Comparison of ENCODE assay signal across 1 cellular context in the genomic region with DNA sequence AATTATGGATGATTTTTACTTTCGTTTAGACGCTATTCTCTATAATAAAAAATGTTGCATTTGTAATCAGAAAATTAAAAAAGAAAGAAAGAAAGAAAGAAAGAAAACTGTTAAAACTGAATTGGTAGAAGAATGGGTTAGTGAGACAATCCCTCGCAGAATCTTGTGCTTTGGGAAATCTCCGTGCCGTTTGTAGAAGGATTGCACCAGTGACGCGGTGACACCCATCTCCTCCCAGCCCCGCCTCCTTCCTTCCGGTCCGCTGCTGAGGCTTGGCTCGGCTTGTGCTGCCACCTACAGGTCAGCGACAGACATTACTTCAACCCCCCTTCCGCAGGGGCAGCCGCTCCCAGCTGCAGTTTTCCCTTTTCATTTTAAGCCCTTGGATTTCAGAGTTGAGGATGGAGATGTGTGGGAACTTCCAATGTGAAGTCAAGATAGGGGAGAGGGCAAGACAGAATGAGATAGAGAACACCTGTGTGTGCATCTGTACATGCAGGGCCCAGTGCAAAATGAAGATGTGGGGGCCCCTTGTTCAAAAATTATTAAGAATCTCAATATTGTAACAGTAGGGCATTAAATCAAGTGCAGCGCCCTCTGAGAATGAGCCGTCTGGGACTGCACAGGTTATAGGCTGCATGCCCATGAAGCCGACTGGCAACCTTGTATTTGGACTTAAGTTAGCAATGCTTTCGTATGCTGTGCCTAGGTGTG.
A peak's percentile ranks its signal among the peaks of the same experiment; 100 is the strongest.
TF ChIP-seq lines count a peak whose summit lies in the region.

No MANE protein-coding gene starts in this region.

TF ChIP-seq in GM12878, 131 proteins besides CTCF, POLR2A, EP300 and RAD21 (continues in another document):
- peak in 1 of 2 experiments; percentile 40; a peak in 1 of 4 replicates for TF ChIP-seq ETV6 (conservative IDR thresholded peaks at IDR 0.05 in 1 of 2, IDR thresholded peaks at IDR 0.05 in 1 of 2; ENCODE audit: borderline replicate concordance in 1 of 2, low read depth in 1 of 2)
- TF ChIP-seq ZBTB11 (CRISPR knock-in tag; IDR thresholded peaks at IDR 0.05), result no peak
- TF ChIP-seq ZNF622 (IDR thresholded peaks at IDR 0.05), result no peak
- peak; percentile 61; the same call in 1 of the 2 replicates for TF ChIP-seq SMARCA5 (IDR thresholded peaks at IDR 0.05)
- TF ChIP-seq, protein P1, sequence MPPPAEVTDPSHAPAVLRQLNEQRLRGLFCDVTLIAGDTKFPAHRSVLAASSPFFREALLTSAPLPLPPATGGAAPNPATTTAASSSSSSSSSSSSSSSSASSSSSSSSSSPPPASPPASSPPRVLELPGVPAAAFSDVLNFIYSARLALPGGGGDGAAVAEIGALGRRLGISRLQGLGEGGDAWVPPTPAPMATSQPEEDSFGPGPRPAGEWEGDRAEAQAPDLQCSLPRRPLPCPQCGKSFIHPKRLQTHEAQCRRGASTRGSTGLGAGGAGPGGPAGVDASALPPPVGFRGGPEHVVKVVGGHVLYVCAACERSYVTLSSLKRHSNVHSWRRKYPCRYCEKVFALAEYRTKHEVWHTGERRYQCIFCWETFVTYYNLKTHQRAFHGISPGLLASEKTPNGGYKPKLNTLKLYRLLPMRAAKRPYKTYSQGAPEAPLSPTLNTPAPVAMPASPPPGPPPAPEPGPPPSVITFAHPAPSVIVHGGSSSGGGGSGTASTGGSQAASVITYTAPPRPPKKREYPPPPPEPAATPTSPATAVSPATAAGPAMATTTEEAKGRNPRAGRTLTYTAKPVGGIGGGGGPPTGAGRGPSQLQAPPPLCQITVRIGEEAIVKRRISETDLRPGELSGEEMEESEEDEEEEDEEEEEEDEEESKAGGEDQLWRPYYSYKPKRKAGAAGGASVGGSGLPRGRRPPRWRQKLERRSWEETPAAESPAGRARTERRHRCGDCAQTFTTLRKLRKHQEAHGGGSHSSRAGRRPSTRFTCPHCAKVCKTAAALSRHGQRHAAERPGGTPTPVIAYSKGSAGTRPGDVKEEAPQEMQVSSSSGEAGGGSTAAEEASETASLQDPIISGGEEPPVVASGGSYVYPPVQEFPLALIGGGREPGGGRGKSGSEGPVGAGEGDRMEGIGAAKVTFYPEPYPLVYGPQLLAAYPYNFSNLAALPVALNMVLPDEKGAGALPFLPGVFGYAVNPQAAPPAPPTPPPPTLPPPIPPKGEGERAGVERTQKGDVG (CRISPR knock-in tag; IDR thresholded peaks at IDR 0.05), result no peak
- peak; percentile 97 for TF ChIP-seq ELK1 (IDR thresholded peaks at IDR 0.05; ENCODE audit: low read depth, low read length)
- TF ChIP-seq RCOR1 (conservative IDR thresholded peaks at IDR 0.05; ENCODE audit: low read depth, low read length), result 0 out of 2 replicates have a peak, but pooled peaks have one; percentile 45
- 0 out of 2 replicates have a peak, but pooled peaks have one; percentile 24 for TF ChIP-seq MLLT1 (IDR thresholded peaks at IDR 0.05)
- TF ChIP-seq BMI1 (IDR thresholded peaks at IDR 0.05; ENCODE audit: borderline replicate concordance), result no peak
- 0 out of 2 replicates have a peak, but pooled peaks have one; percentile 45 for TF ChIP-seq RB1 (IDR thresholded peaks at IDR 0.05; ENCODE audit: borderline replicate concordance)
- peak; percentile 96 for TF ChIP-seq SMC3 (IDR thresholded peaks at IDR 0.05; ENCODE audit: borderline replicate concordance, low read length)
- TF ChIP-seq, protein P2, sequence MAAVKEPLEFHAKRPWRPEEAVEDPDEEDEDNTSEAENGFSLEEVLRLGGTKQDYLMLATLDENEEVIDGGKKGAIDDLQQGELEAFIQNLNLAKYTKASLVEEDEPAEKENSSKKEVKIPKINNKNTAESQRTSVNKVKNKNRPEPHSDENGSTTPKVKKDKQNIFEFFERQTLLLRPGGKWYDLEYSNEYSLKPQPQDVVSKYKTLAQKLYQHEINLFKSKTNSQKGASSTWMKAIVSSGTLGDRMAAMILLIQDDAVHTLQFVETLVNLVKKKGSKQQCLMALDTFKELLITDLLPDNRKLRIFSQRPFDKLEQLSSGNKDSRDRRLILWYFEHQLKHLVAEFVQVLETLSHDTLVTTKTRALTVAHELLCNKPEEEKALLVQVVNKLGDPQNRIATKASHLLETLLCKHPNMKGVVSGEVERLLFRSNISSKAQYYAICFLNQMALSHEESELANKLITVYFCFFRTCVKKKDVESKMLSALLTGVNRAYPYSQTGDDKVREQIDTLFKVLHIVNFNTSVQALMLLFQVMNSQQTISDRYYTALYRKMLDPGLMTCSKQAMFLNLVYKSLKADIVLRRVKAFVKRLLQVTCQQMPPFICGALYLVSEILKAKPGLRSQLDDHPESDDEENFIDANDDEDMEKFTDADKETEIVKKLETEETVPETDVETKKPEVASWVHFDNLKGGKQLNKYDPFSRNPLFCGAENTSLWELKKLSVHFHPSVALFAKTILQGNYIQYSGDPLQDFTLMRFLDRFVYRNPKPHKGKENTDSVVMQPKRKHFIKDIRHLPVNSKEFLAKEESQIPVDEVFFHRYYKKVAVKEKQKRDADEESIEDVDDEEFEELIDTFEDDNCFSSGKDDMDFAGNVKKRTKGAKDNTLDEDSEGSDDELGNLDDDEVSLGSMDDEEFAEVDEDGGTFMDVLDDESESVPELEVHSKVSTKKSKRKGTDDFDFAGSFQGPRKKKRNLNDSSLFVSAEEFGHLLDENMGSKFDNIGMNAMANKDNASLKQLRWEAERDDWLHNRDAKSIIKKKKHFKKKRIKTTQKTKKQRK (IDR thresholded peaks at IDR 0.05; ENCODE audit: low read depth, low read length), result no peak
- peak; percentile 40; the same call in 1 of the 3 replicates for TF ChIP-seq POU2F2 (IDR thresholded peaks at IDR 0.05; ENCODE audit: borderline replicate concordance, low read depth, low read length)
- TF ChIP-seq, protein P3, sequence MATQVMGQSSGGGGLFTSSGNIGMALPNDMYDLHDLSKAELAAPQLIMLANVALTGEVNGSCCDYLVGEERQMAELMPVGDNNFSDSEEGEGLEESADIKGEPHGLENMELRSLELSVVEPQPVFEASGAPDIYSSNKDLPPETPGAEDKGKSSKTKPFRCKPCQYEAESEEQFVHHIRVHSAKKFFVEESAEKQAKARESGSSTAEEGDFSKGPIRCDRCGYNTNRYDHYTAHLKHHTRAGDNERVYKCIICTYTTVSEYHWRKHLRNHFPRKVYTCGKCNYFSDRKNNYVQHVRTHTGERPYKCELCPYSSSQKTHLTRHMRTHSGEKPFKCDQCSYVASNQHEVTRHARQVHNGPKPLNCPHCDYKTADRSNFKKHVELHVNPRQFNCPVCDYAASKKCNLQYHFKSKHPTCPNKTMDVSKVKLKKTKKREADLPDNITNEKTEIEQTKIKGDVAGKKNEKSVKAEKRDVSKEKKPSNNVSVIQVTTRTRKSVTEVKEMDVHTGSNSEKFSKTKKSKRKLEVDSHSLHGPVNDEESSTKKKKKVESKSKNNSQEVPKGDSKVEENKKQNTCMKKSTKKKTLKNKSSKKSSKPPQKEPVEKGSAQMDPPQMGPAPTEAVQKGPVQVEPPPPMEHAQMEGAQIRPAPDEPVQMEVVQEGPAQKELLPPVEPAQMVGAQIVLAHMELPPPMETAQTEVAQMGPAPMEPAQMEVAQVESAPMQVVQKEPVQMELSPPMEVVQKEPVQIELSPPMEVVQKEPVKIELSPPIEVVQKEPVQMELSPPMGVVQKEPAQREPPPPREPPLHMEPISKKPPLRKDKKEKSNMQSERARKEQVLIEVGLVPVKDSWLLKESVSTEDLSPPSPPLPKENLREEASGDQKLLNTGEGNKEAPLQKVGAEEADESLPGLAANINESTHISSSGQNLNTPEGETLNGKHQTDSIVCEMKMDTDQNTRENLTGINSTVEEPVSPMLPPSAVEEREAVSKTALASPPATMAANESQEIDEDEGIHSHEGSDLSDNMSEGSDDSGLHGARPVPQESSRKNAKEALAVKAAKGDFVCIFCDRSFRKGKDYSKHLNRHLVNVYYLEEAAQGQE (IDR thresholded peaks at IDR 0.05; ENCODE audit: low read depth, low read length), result no peak
- no peak for TF ChIP-seq IKZF2 (IDR thresholded peaks at IDR 0.05)
- 0 out of 2 replicates have a peak, but pooled peaks have one; percentile 35 for TF ChIP-seq GABPA (IDR thresholded peaks at IDR 0.05; ENCODE audit: low read depth)
- TF ChIP-seq ASH2L (IDR thresholded peaks at IDR 0.05; ENCODE audit: borderline replicate concordance, low read depth), result no peak
- TF ChIP-seq MTA2 (IDR thresholded peaks at IDR 0.05; ENCODE audit: low read depth), result no peak
- TF ChIP-seq BACH1 (IDR thresholded peaks at IDR 0.05; ENCODE audit: borderline replicate concordance), result no peak
- TF ChIP-seq SREBF2 (IDR thresholded peaks at IDR 0.05; ENCODE audit: low read length), result no peak
- peak; percentile 66 for TF ChIP-seq SP1 (IDR thresholded peaks at IDR 0.05; ENCODE audit: low read depth, low read length)
- TF ChIP-seq, protein P4, sequence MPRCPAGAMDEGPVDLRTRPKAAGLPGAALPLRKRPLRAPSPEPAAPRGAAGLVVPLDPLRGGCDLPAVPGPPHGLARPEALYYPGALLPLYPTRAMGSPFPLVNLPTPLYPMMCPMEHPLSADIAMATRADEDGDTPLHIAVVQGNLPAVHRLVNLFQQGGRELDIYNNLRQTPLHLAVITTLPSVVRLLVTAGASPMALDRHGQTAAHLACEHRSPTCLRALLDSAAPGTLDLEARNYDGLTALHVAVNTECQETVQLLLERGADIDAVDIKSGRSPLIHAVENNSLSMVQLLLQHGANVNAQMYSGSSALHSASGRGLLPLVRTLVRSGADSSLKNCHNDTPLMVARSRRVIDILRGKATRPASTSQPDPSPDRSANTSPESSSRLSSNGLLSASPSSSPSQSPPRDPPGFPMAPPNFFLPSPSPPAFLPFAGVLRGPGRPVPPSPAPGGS (IDR thresholded peaks at IDR 0.05; ENCODE audit: borderline replicate concordance, insufficient read depth, low read depth, low read length, poor library complexity, severe bottlenecking), result no peak
- peak; percentile 36; the same call in 1 of the 2 replicates for TF ChIP-seq ATF7 (IDR thresholded peaks at IDR 0.05; ENCODE audit: low read depth)
- peak; percentile 43; the same call in 1 of the 2 replicates for TF ChIP-seq NBN (IDR thresholded peaks at IDR 0.05)
- no peak for TF ChIP-seq MYB (IDR thresholded peaks at IDR 0.05; ENCODE audit: borderline replicate concordance, low read depth, low read length)
- TF ChIP-seq, protein P5, sequence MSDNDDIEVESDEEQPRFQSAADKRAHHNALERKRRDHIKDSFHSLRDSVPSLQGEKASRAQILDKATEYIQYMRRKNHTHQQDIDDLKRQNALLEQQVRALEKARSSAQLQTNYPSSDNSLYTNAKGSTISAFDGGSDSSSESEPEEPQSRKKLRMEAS (IDR thresholded peaks at IDR 0.05; ENCODE audit: low read depth, low read length), result peak; percentile 46; the same call in 1 of the 2 replicates
- TF ChIP-seq RELB (IDR thresholded peaks at IDR 0.05; ENCODE audit: low read depth), result peak; percentile 44; the same call in 1 of the 2 replicates
- TF ChIP-seq POLR2AphosphoS2 (IDR thresholded peaks at IDR 0.05; ENCODE audit: low read depth, low read length), result no peak
- TF ChIP-seq RUNX3 (IDR thresholded peaks at IDR 0.05; ENCODE audit: low read length), result no peak
- no peak for TF ChIP-seq TCF7 (IDR thresholded peaks at IDR 0.05; ENCODE audit: borderline replicate concordance)
- TF ChIP-seq CREM (IDR thresholded peaks at IDR 0.05; ENCODE audit: low read depth), result peak; percentile 60
- TF ChIP-seq ZSCAN29 (IDR thresholded peaks at IDR 0.05), result no peak
- TF ChIP-seq FOXM1 (IDR thresholded peaks at IDR 0.05; ENCODE audit: low read depth, low read length), result 0 out of 2 replicates have a peak, but pooled peaks have one; percentile 33
- no peak for TF ChIP-seq PAX8 (IDR thresholded peaks at IDR 0.05)
